ENCODE assay signal across 20 cellular contexts in genomic region chr11:45043755-45044475, GRCh38.
"Had no signal": no experiment of that assay in that cellular context is flagged by ENCODE, and none has a peak within 500 bp of the region (broad histone marks: within the 10 kb centered on the region; RNA-seq: fewer than 3 reads in every experiment).

No MANE protein-coding gene starts in this region.

- H3K79me2 ChIP-seq: parathyroid adenoma had no signal

- H3K4me3 Mint-ChIP-seq: activated naive CD4-positive, alpha-beta T cell treated with anti-CD3 and anti-CD28 coated beads, Interleukin-2, amount 50 U/mL, for 24 hours; immature natural killer cell; nephron; stimulated activated naive CD8-positive, alpha-beta T cell treated with anti-CD3 and anti-CD28 coated beads, Interleukin-15, Interleukin-2, amounts not matched to agents 100 ng/mL and 50 ng/mL, for 24 hours; WTC11 had no signal

- H3K9me3 Mint-ChIP-seq: activated naive CD4-positive, alpha-beta T cell treated with anti-CD3 and anti-CD28 coated beads, Interleukin-2, amount 50 U/mL, for 24 hours; stimulated activated naive CD8-positive, alpha-beta T cell treated with anti-CD3 and anti-CD28 coated beads, Interleukin-15, Interleukin-2, amounts not matched to agents 100 ng/mL and 50 ng/mL, for 24 hours had no signal

- H2AFZ ChIP-seq: parathyroid adenoma had no signal

- H3K4me3 ChIP-seq: body of pancreas, left ventricle myocardium inferior, tibial artery had no signal

- ATAC-seq: body of pancreas, right cardiac atrium, WTC11 had no signal

- H3K27me3 ChIP-seq: body of pancreas, tibial artery had no signal

- H3K9ac ChIP-seq: parathyroid adenoma had no signal

- DNase-seq: activated gamma-delta T cell treated with Interleukin-2 at 50 U/mL for 16 hours; activated T-cell treated with anti-CD3 and anti-CD28 coated beads, Interleukin-2, amount 50 U/mL, for 1 hour; anterior cingulate cortex; body of pancreas; caudate nucleus; effector memory CD4-positive, alpha-beta T cell; foreskin melanocyte; immature natural killer cell; left ventricle myocardium inferior; nucleus accumbens; right cardiac atrium; stimulated activated CD4-positive, alpha-beta T cell treated with anti-CD3 and anti-CD28 coated beads, Interleukin-1b, Interleukin-23, amount 100 ng/mL, for 48 hours; T-helper 9 cell; tibial artery had no signal

- H3K27ac ChIP-seq: body of pancreas, left ventricle myocardium inferior, parathyroid adenoma, tibial artery had no signal

- H3K27ac Mint-ChIP-seq: activated naive CD4-positive, alpha-beta T cell treated with anti-CD3 and anti-CD28 coated beads, Interleukin-2, amount 50 U/mL, for 24 hours; nephron; stimulated activated naive CD8-positive, alpha-beta T cell treated with anti-CD3 and anti-CD28 coated beads, Interleukin-15, Interleukin-2, amounts not matched to agents 100 ng/mL and 50 ng/mL, for 24 hours; WTC11 had no signal

- H3K27me3 Mint-ChIP-seq: activated naive CD4-positive, alpha-beta T cell treated with anti-CD3 and anti-CD28 coated beads, Interleukin-2, amount 50 U/mL, for 24 hours; stimulated activated naive CD8-positive, alpha-beta T cell treated with anti-CD3 and anti-CD28 coated beads, Interleukin-15, Interleukin-2, amounts not matched to agents 100 ng/mL and 50 ng/mL, for 24 hours had no signal

- H3K36me3 ChIP-seq: left ventricle myocardium inferior, tibial artery had no signal

- FAIRE-seq: colon had no signal

- H3K4me1 ChIP-seq: body of pancreas, parathyroid adenoma had no signal
